ENCODE assay signal across 10 cellular contexts in genomic region chr16:46961373-46962353, GRCh38. TPM values are rescaled to one million over a fixed set of nuclear protein-coding genes. Genes with fewer than 3 reads are reported as not detected.
A peak's percentile ranks its signal among the peaks of the same experiment; 100 is the strongest.
DNase-seq lines count a peak whose midpoint lies in the region; ATAC-seq, FAIRE-seq and TF ChIP-seq lines count a peak whose summit lies in the region.
"Had no signal": no experiment of that assay in that cellular context is flagged by ENCODE, and none has a peak within 500 bp of the region (broad histone marks: within the 10 kb centered on the region; RNA-seq: fewer than 3 reads in every experiment).

No MANE protein-coding gene starts in this region.

- intact Hi-C loops in A673 (cut with micrococcal nuclease; ENCODE audit: unreplicated experiment), result no loop called here
- intact Hi-C loops in aorta (cut with DNase I), result no loop called here

- H3K4me3 Mint-ChIP-seq in IgD-negative memory B cell (peak overlapping the region in 1 of 4 donors; percentile 60), osteocyte (ENCODE audit: unreplicated experiment) (no peak overlapping the region)
- H3K4me3 Mint-ChIP-seq in activated naive CD8-positive, alpha-beta T cell, result peak overlapping the region; percentile 67

- ATAC-seq in HG02852 (IDR thresholded peaks at IDR 0.05; ENCODE audit: unreplicated experiment) (no peak), aorta (ENCODE audit: low FRiP score) (no peak)

- peaks cover 10 to 15% (median 13%) of the 10 kb centered on the region in 3 donors for H3K4me1 Mint-ChIP-seq in IgD-negative memory B cell
- peaks cover 45% of the 10 kb centered on the region for H3K4me1 Mint-ChIP-seq in activated naive CD8-positive, alpha-beta T cell (ENCODE audit: low read depth)
- H3K4me1 Mint-ChIP-seq in osteocyte (ENCODE audit: unreplicated experiment), result peaks cover 1% of the 10 kb centered on the region

- no peaks in the 10 kb centered on the region for H3K27me3 ChIP-seq in A673 (replicated peaks; ENCODE audit: insufficient read depth, low read depth, low read length, poor library complexity)
- no peaks in the 10 kb centered on the region for H3K27me3 ChIP-seq in aorta (ENCODE audit: control insufficient read depth in 1 of 2, insufficient read depth in 2 of 2, low read length in 1 of 2)
- H3K27me3 ChIP-seq: vagina had no signal

- H3K4me3 ChIP-seq in A673 (ENCODE audit: low read depth, low read length, poor library complexity, severe bottlenecking) (no peak overlapping the region), aorta (ENCODE audit: low read length in 2 of 2) (no peak overlapping the region)
- H3K4me3 ChIP-seq: vagina had no signal

- POLR2A ChIA-PET in A673 (lab: Charles Lee; ENCODE audit: low non-redundant PET), result no interaction called here

- no peak for TF ChIP-seq POLR2A in GM12892 (IDR thresholded peaks at IDR 0.05; ENCODE audit: low read depth, low read length)

- BruUV-seq in A673 (replicated peaks; lab: Mats Ljungman, UMichigan), result no TSS peak

- peaks cover 98% of the 10 kb centered on the region for H3K36me3 ChIP-seq in A673 (ENCODE audit: insufficient read depth, low read length, poor library complexity, severe bottlenecking)
- peaks cover 5 to 13% of the 10 kb centered on the region in 2 donors for H3K36me3 ChIP-seq in aorta (ENCODE audit: control insufficient read depth in 1 of 2, insufficient read depth in 2 of 2, low read length in 1 of 2)

- 80% methylated on average over 9 of the region's 9 CpGs for WGBS in aorta, 2 donors

- peak; percentile 56 for FAIRE-seq in GM12892 (lab: Jason Lieb, UNC)
- FAIRE-seq: GM18507 had no signal

- H3K27me3 Mint-ChIP-seq in IgD-negative memory B cell (no peaks in the 10 kb centered on the region), osteocyte (ENCODE audit: unreplicated experiment) (no peaks in the 10 kb centered on the region)
- no peaks in the 10 kb centered on the region for H3K27me3 Mint-ChIP-seq in activated naive CD8-positive, alpha-beta T cell

- H3K27ac Mint-ChIP-seq in IgD-negative memory B cell, result peak overlapping the region; percentile 21 to 89 (median 59)
- peak overlapping the region; percentile 96 for H3K27ac Mint-ChIP-seq in activated naive CD8-positive, alpha-beta T cell
- no peak overlapping the region for H3K27ac Mint-ChIP-seq in osteocyte (ENCODE audit: unreplicated experiment)

- DNase-seq in GM12892 (ENCODE audit: insufficient read length) (no peak), osteocyte (ENCODE audit: extremely low spot score, unreplicated experiment) (peak; percentile 15), A673 (ENCODE audit: low spot score) (no peak), NCI-H1417 treated with DMSO at 0.1 percent for 48 hours (lab: John Stamatoyannopoulos, UW) (no peak), aorta (no peak)

- no peaks in the 10 kb centered on the region for H3K4me1 ChIP-seq in A673 (ENCODE audit: insufficient read depth, low read length, poor library complexity, severe bottlenecking)
- no peaks in the 10 kb centered on the region for H3K4me1 ChIP-seq in aorta (ENCODE audit: control insufficient read depth in 1 of 2, insufficient read depth in 2 of 2, low read length in 2 of 2)

- peaks cover 9% of the 10 kb centered on the region for H3K36me3 Mint-ChIP-seq in IgD-negative memory B cell
- H3K36me3 Mint-ChIP-seq in activated naive CD8-positive, alpha-beta T cell, result no peaks in the 10 kb centered on the region
- peaks cover 61% of the 10 kb centered on the region for H3K36me3 Mint-ChIP-seq in osteocyte (ENCODE audit: unreplicated experiment)

- H3K9me3 ChIP-seq in A673 (ENCODE audit: low read depth, low read length, poor library complexity, severe bottlenecking) (no peaks in the 10 kb centered on the region), aorta (ENCODE audit: control insufficient read depth, low read length) (no peaks in the 10 kb centered on the region)
- H3K9me3 ChIP-seq: vagina had no signal

- TF ChIP-seq CTCF in osteocyte (IDR thresholded peaks at IDR 0.05) (no peak), A673 (conservative IDR thresholded peaks at IDR 0.05; ENCODE audit: low read depth, low read length) (no peak)

- H3K9me3 Mint-ChIP-seq in IgD-negative memory B cell (no peaks in the 10 kb centered on the region), osteocyte (ENCODE audit: unreplicated experiment) (no peaks in the 10 kb centered on the region)
- H3K9me3 Mint-ChIP-seq in activated naive CD8-positive, alpha-beta T cell (ENCODE audit: low read depth), result no peaks in the 10 kb centered on the region

- H3K27ac ChIP-seq in A673 (ENCODE audit: low read depth, low read length, poor library complexity, severe bottlenecking) (no peak overlapping the region), aorta (ENCODE audit: low read depth in 1 of 2, low read length in 2 of 2) (no peak overlapping the region)
- H3K27ac ChIP-seq: vagina had no signal

- CTCF ChIA-PET in A673 (lab: Charles Lee), result no interaction called here

RNA-seq across cellular contexts. Expression of gene DNAJA2, which starts 11.8 kb away (rescaled TPM):
- polyA plus RNA-seq in GM12892 (2012; ENCODE audit: missing spikeins), result 46.4 TPM
- polyA plus RNA-seq in IgD-negative memory B cell, result 76.2 TPM
- total RNA-seq in osteocyte, result 60.2 and 63.5 TPM in 2 replicates
- 82.5 and 85.2 TPM in 2 replicates for total RNA-seq in A673 (2021)
- total RNA-seq in aorta, result 10 to 100 TPM; 45.4 to 45.5 TPM
- 10 to 100 TPM; 30.2 to 36.8 TPM for polyA plus RNA-seq in aorta
